9 cellular contexts compared by ENCODE assay signal in genomic region chr2:38187416-38188127, GRCh38.
A peak's percentile ranks its signal among the peaks of the same experiment; 100 is the strongest.
DNase-seq lines count a peak whose midpoint lies in the region; ATAC-seq, FAIRE-seq and TF ChIP-seq lines count a peak whose summit lies in the region.
"Had no signal": no experiment of that assay in that cellular context is flagged by ENCODE, and none has a peak within 500 bp of the region (broad histone marks: within the 10 kb centered on the region; RNA-seq: fewer than 3 reads in every experiment).

No MANE protein-coding gene starts in this region.

- no peaks in the 10 kb centered on the region for H3K36me3 ChIP-seq in gastrocnemius medialis

- H3K4me3 ChIP-seq in astrocyte of the cerebellum (ENCODE audit: low read depth, low read length) = no peak overlapping the region
- H3K4me3 ChIP-seq in gastrocnemius medialis = no peak overlapping the region

- in situ Hi-C loops in astrocyte of the cerebellum (cut with HindIII; ENCODE audit: low sequenced_read_pairs) = no loop called here
- in situ Hi-C loops in gastrocnemius medialis (cut with MboI; ENCODE audit: low sequenced_read_pairs in 4 of 4) = no loop called here

- FAIRE-seq in GM12891 (lab: Jason Lieb, UNC) = no peak
- FAIRE-seq: colon had no signal

- H3K27ac ChIP-seq in gastrocnemius medialis = peak overlapping the region; percentile 47 to 70 (median 60)

- TF ChIP-seq CTCF in astrocyte of the cerebellum (IDR thresholded peaks at IDR 0.05; ENCODE audit: low read depth, low read length, missing control alignments) (no peak), gastrocnemius medialis (IDR thresholded peaks at IDR 0.05 in 4 of 5, conservative IDR thresholded peaks at IDR 0.05 in 1 of 5) (no peak)

- DNase-seq in ELR (ENCODE audit: low read depth) (peak; percentile 51), astrocyte of the cerebellum (ENCODE audit: low read depth) (peak; percentile 81), left ventricle myocardium superior (peak; percentile 73), gastrocnemius medialis (peak; percentile 57 to 69), GM12891 (ENCODE audit: insufficient read length, low spot score) (no peak), T1000 (lab: John Stamatoyannopoulos, UW) (no peak)
- DNase-seq in stimulated activated CD4-positive, alpha-beta T cell treated with anti-CD3 and anti-CD28 coated beads, Interleukin-4, amount 100 ng/mL, for 24 hours = no peak
- DNase-seq in stimulated activated naive CD8-positive, alpha-beta T cell treated with anti-CD3 and anti-CD28 coated beads, Interleukin-15, Interleukin-2, amounts not matched to agents 100 U/mL and 50 U/mL, for 24 hours = no peak

- peak; percentile 94 for ATAC-seq in left ventricle myocardium superior
- peak; percentile 77 to 79 for ATAC-seq in gastrocnemius medialis
- ATAC-seq in stimulated activated naive CD8-positive, alpha-beta T cell treated with anti-CD3 and anti-CD28 coated beads, Interleukin-15, Interleukin-2, amounts not matched to agents 100 U/mL and 50 U/mL, for 24 hours = no peak

- intact Hi-C loops in left ventricle myocardium superior (cut with micrococcal nuclease) (no loop called here), gastrocnemius medialis (cut with DNase I; ENCODE audit: low total_unique reads) (no loop called here)

- H3K27me3 ChIP-seq in gastrocnemius medialis = no peaks in the 10 kb centered on the region

- no peaks in the 10 kb centered on the region for H3K4me1 ChIP-seq in gastrocnemius medialis

- H3K9me3 ChIP-seq in gastrocnemius medialis = no peaks in the 10 kb centered on the region

- TF ChIP-seq POLR2A in gastrocnemius medialis (IDR thresholded peaks at IDR 0.05) (peak in 1 of 2 donors; percentile 24), GM12891 (IDR thresholded peaks at IDR 0.05; ENCODE audit: low read depth, low read length) (no peak)

TF ChIP-seq in GM12891, 5 proteins besides CTCF, POLR2A, EP300 and RAD21:
- TF ChIP-seq POLR2AphosphoS5 (IDR thresholded peaks at IDR 0.05; ENCODE audit: low read depth, low read length) = no peak
- TF ChIP-seq TAF1 (IDR thresholded peaks at IDR 0.05; ENCODE audit: low read depth, low read length) = no peak
- no peak for TF ChIP-seq PAX5 (IDR thresholded peaks at IDR 0.05; ENCODE audit: insufficient read depth, low read length, severe bottlenecking)
- TF ChIP-seq POU2F2 (IDR thresholded peaks at IDR 0.05; ENCODE audit: low read depth, low read length) = no peak
- TF ChIP-seq SPI1 (IDR thresholded peaks at IDR 0.05; ENCODE audit: low read depth, low read length) = no peak

Comparison
In these comparisons a context has a peak if more than half of its experiments do, and no peak if none do; other contexts are left out.
1. DNase-seq: peak in ELR (single experiment), astrocyte of the cerebellum (single experiment), left ventricle myocardium superior (single experiment) and gastrocnemius medialis (2 of 2); none in GM12891 (single experiment), stimulated activated CD4-positive, alpha-beta T cell treated with anti-CD3 and anti-CD28 coated beads, Interleukin-4, amount 100 ng/mL, for 24 hours (single experiment), stimulated activated naive CD8-positive, alpha-beta T cell treated with anti-CD3 and anti-CD28 coated beads, Interleukin-15, Interleukin-2, amounts not matched to agents 100 U/mL and 50 U/mL, for 24 hours (single experiment) and T1000 (single experiment).